Comparison of ENCODE assay signal across 14 cellular contexts in the genomic region with DNA sequence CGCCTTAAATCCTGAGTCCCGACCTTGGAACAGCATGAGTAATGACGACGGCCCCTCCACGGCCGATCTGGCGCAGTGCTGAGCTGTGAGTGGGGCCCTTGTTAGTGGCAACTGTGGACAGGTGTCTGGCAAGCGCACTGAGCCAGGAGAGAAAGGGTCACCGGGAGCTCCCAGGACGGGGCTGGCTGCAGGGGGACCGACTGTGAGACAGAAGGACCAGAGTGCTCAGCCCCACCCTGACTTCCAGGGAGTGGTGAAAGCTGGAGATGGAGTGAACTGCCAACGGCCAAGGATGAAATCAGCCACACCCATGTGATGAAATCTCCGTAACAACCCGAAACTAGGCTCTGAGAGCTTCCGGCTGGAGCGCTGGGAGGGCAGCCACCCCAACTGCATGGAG.
"Had no signal": no experiment of that assay in that cellular context is flagged by ENCODE, and none has a peak within 500 bp of the region (broad histone marks: within the 10 kb centered on the region; RNA-seq: fewer than 3 reads in every experiment).

No MANE protein-coding gene starts in this region.

- H3K4me1 ChIP-seq: body of pancreas had no signal

- ATAC-seq: body of pancreas; effector memory CD8-positive, alpha-beta T cell; natural killer cell treated with Interleukin-12 subunit alpha and Interleukin-12 subunit beta and Interleukin-15 and Interleukin-18, amount 100 ng/mL, for 72 hours; stimulated activated naive CD8-positive, alpha-beta T cell treated with anti-CD3 and anti-CD28 coated beads, Interleukin-15, Interleukin-2, amounts not matched to agents 100 U/mL and 50 U/mL, for 24 hours had no signal

- H3K27me3 ChIP-seq: body of pancreas had no signal

- H3K4me3 ChIP-seq: body of pancreas, lung had no signal

- H3K27ac ChIP-seq: body of pancreas had no signal

- H3K9me3 ChIP-seq: body of pancreas had no signal

- DNase-seq: activated CD4-positive, CD25-positive, alpha-beta regulatory T cell treated with anti-CD3 and anti-CD28 coated beads, Interleukin-2, amount 50 U/mL, for 72 hours; activated CD8-positive, alpha-beta memory T cell treated with anti-CD3 and anti-CD28 coated beads for 24 hours; activated CD8-positive, alpha-beta memory T cell treated with anti-CD3 and anti-CD28 coated beads, Interleukin-2, amount 50 U/mL, for 48 hours; activated gamma-delta T cell; activated T-cell treated with anti-CD3 and anti-CD28 coated beads, Interleukin-2, amount 50 U/mL, for 48 hours; body of pancreas; caudate nucleus; effector memory CD8-positive, alpha-beta T cell; nucleus accumbens; stimulated activated CD4-positive, alpha-beta T cell treated with anti-CD3 and anti-CD28 coated beads, Interleukin-2, amount 100 ng/mL, for 24 hours; stimulated activated naive CD8-positive, alpha-beta T cell treated with anti-CD3 and anti-CD28 coated beads, Interleukin-15, Interleukin-2, amounts not matched to agents 100 U/mL and 50 U/mL, for 24 hours; trophoblast cell had no signal
